ENCODE assay signal across 1 cellular context in the genomic region with DNA sequence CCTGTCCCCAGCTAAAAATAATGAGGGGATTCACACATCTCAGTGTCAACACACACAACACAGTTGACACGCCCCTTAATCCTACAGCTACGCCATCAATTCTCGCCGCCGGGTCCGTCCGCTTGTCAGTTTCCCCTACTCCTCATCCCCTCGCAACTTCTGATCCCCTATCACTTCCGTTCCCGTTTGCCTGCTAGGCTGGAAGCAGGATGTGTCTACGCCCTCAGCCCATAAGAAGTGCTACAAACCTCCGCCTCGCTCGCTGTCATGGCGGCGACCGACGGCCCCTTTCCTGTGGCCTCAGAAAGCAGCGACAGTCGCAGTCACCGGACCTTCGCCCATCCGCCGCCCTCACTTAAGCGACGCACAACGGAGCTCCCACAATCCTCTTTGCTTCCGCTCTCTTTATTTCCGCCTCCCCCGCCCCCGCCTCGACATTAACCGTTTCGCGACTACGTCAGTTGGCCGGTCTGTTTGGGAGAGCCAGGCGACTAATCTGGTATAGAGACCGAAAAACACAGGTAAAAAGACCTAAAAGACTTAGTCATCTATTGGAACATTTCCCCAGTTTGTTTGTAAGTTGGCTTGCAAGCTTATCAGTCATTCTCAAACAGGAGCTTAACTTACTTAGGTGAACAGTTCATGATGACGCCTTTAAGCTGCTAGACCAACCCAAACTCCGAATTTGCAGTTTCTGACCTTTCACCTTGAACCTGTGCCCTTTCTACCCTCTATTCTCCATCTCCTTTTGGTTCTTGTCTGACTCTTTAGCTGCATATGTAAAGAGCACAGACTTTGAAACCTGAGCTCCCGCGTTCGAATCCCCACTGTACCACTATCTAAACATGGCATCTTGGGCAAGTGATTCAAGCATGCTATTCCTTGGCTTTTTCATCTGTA.
TF ChIP-seq lines count a peak whose summit lies in the region.

A gene with protein sequence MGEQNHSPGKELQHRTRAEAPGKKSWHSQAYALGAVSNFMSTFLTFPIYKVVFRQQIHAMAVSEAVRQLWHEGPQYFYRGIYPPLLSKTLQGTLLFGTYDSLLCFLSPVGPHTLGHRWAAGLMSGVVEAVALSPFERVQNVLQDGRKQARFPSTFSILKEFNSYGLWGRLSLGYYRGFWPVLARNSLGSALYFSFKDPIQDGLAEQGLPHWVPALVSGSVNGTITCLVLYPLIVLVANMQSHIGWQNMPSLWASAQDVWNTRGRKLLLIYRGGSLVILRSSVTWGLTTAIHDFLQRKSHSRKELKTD (minus strand): TSS at position 380 of the 900 bp plus-strand sequence. CDS start 51,752 bp downstream, outside the sequence.

TF ChIP-seq in HepG2, 621 proteins besides CTCF, POLR2A, EP300 and RAD21 (continued from another document and continues in another):
- no peak for TF ChIP-seq MLX (CRISPR knock-in tag; IDR thresholded peaks at IDR 0.05)
- no peak for TF ChIP-seq PTBP1 (IDR thresholded peaks at IDR 0.05; ENCODE audit: low read depth, low read length, poor library complexity, severe bottlenecking)
- TF ChIP-seq ZNF281 (CRISPR knock-in tag; IDR thresholded peaks at IDR 0.05; ENCODE audit: borderline replicate concordance): no peak
- TF ChIP-seq IRX3 (CRISPR knock-in tag; IDR thresholded peaks at IDR 0.05; ENCODE audit: borderline replicate concordance, low read depth): no peak
- no peak for TF ChIP-seq ZNF776 (CRISPR knock-in tag; IDR thresholded peaks at IDR 0.05)
- TF ChIP-seq, protein P1, sequence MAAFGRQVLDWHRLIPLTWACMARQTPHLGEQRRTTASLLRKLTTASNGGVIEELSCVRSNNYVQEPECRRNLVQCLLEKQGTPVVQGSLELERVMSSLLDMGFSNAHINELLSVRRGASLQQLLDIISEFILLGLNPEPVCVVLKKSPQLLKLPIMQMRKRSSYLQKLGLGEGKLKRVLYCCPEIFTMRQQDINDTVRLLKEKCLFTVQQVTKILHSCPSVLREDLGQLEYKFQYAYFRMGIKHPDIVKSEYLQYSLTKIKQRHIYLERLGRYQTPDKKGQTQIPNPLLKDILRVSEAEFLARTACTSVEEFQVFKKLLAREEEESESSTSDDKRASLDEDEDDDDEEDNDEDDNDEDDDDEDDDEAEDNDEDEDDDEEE (CRISPR knock-in tag; IDR thresholded peaks at IDR 0.05): no peak
- no peak for TF ChIP-seq RFX1 (IDR thresholded peaks at IDR 0.05)
- TF ChIP-seq NAIF1 (CRISPR knock-in tag; IDR thresholded peaks at IDR 0.05; ENCODE audit: borderline replicate concordance): no peak
- TF ChIP-seq TGIF2 (CRISPR knock-in tag; IDR thresholded peaks at IDR 0.05): no peak
- no peak for TF ChIP-seq MYNN (CRISPR knock-in tag; IDR thresholded peaks at IDR 0.05; ENCODE audit: low read depth)
- no peak for TF ChIP-seq HOXA9 (CRISPR knock-in tag; IDR thresholded peaks at IDR 0.05; ENCODE audit: borderline replicate concordance)
- TF ChIP-seq SATB2 (CRISPR knock-in tag; IDR thresholded peaks at IDR 0.05): no peak
- no peak for TF ChIP-seq ZNF773 (CRISPR knock-in tag; IDR thresholded peaks at IDR 0.05; ENCODE audit: borderline replicate concordance)
- TF ChIP-seq, protein P2, sequence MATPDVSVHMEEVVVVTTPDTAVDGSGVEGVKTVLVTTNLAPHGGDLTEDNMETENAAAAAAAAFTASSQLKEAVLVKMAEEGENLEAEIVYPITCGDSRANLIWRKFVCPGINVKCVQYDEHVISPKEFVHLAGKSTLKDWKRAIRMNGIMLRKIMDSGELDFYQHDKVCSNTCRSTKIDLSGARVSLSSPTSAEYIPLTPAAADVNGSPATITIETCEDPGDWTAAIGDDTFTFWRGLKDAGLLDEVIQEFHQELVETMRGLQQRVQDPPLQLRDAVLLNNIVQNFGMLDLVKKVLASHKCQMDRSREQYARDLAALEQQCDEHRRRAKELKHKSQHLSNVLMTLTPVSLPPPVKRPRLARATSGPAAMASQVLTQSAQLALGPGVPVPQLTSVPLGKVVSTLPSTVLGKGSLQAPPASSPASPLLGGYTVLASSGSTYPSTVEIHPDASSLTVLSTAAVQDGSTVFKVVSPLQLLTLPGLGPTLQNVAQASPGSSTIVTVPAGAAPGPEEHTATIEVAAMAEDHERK (CRISPR knock-in tag; IDR thresholded peaks at IDR 0.05; ENCODE audit: low read depth): 0 out of 2 replicates have a peak, but pooled peaks have one; percentile 48
- TF ChIP-seq TOPORS (CRISPR knock-in tag; IDR thresholded peaks at IDR 0.05): no peak
- TF ChIP-seq PHF5A (CRISPR knock-in tag; IDR thresholded peaks at IDR 0.05; ENCODE audit: low read depth, unreplicated experiment): no peak
- TF ChIP-seq NFE2L1 (CRISPR knock-in tag; IDR thresholded peaks at IDR 0.05; ENCODE audit: borderline replicate concordance): no peak
- no peak for TF ChIP-seq TEAD3 (CRISPR knock-in tag; optimal IDR thresholded peaks at IDR 0.05; ENCODE audit: borderline replicate concordance)
- TF ChIP-seq, protein P3, sequence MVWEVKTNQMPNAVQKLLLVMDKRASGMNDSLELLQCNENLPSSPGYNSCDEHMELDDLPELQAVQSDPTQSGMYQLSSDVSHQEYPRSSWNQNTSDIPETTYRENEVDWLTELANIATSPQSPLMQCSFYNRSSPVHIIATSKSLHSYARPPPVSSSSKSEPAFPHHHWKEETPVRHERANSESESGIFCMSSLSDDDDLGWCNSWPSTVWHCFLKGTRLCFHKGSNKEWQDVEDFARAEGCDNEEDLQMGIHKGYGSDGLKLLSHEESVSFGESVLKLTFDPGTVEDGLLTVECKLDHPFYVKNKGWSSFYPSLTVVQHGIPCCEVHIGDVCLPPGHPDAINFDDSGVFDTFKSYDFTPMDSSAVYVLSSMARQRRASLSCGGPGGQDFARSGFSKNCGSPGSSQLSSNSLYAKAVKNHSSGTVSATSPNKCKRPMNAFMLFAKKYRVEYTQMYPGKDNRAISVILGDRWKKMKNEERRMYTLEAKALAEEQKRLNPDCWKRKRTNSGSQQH (CRISPR knock-in tag; IDR thresholded peaks at IDR 0.05; ENCODE audit: low read depth): peak; percentile 59; the same call in 1 of the 2 replicates
- no peak; the same call in 1 of the 2 replicates for TF ChIP-seq DRAP1 (CRISPR knock-in tag; IDR thresholded peaks at IDR 0.05)
- TF ChIP-seq ESRRA (CRISPR knock-in tag; IDR thresholded peaks at IDR 0.05; ENCODE audit: low read depth): peak; percentile 63
- TF ChIP-seq, protein P4, sequence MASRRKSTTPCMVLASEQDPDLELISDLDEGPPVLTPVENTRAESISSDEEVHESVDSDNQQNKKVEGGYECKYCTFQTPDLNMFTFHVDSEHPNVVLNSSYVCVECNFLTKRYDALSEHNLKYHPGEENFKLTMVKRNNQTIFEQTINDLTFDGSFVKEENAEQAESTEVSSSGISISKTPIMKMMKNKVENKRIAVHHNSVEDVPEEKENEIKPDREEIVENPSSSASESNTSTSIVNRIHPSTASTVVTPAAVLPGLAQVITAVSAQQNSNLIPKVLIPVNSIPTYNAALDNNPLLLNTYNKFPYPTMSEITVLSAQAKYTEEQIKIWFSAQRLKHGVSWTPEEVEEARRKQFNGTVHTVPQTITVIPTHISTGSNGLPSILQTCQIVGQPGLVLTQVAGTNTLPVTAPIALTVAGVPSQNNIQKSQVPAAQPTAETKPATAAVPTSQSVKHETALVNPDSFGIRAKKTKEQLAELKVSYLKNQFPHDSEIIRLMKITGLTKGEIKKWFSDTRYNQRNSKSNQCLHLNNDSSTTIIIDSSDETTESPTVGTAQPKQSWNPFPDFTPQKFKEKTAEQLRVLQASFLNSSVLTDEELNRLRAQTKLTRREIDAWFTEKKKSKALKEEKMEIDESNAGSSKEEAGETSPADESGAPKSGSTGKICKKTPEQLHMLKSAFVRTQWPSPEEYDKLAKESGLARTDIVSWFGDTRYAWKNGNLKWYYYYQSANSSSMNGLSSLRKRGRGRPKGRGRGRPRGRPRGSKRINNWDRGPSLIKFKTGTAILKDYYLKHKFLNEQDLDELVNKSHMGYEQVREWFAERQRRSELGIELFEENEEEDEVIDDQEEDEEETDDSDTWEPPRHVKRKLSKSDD (CRISPR knock-in tag; IDR thresholded peaks at IDR 0.05; ENCODE audit: low read depth): peak; percentile 71; the same call in 1 of the 2 replicates
- TF ChIP-seq, protein P5, sequence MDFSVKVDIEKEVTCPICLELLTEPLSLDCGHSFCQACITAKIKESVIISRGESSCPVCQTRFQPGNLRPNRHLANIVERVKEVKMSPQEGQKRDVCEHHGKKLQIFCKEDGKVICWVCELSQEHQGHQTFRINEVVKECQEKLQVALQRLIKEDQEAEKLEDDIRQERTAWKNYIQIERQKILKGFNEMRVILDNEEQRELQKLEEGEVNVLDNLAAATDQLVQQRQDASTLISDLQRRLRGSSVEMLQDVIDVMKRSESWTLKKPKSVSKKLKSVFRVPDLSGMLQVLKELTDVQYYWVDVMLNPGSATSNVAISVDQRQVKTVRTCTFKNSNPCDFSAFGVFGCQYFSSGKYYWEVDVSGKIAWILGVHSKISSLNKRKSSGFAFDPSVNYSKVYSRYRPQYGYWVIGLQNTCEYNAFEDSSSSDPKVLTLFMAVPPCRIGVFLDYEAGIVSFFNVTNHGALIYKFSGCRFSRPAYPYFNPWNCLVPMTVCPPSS (IDR thresholded peaks at IDR 0.05): no peak
- TF ChIP-seq ZNF644 (CRISPR knock-in tag; IDR thresholded peaks at IDR 0.05; ENCODE audit: low read depth): no peak
- peak; percentile 60; the same call in 1 of the 2 replicates for TF ChIP-seq SP4 (CRISPR knock-in tag; IDR thresholded peaks at IDR 0.05)
- TF ChIP-seq, protein P6, sequence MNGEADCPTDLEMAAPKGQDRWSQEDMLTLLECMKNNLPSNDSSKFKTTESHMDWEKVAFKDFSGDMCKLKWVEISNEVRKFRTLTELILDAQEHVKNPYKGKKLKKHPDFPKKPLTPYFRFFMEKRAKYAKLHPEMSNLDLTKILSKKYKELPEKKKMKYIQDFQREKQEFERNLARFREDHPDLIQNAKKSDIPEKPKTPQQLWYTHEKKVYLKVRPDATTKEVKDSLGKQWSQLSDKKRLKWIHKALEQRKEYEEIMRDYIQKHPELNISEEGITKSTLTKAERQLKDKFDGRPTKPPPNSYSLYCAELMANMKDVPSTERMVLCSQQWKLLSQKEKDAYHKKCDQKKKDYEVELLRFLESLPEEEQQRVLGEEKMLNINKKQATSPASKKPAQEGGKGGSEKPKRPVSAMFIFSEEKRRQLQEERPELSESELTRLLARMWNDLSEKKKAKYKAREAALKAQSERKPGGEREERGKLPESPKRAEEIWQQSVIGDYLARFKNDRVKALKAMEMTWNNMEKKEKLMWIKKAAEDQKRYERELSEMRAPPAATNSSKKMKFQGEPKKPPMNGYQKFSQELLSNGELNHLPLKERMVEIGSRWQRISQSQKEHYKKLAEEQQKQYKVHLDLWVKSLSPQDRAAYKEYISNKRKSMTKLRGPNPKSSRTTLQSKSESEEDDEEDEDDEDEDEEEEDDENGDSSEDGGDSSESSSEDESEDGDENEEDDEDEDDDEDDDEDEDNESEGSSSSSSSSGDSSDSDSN (CRISPR knock-in tag; IDR thresholded peaks at IDR 0.05): peak; percentile 49; the same call in 1 of the 2 replicates
- no peak for TF ChIP-seq ZNF737 (CRISPR knock-in tag; IDR thresholded peaks at IDR 0.05; ENCODE audit: borderline replicate concordance)
- TF ChIP-seq, protein P7, sequence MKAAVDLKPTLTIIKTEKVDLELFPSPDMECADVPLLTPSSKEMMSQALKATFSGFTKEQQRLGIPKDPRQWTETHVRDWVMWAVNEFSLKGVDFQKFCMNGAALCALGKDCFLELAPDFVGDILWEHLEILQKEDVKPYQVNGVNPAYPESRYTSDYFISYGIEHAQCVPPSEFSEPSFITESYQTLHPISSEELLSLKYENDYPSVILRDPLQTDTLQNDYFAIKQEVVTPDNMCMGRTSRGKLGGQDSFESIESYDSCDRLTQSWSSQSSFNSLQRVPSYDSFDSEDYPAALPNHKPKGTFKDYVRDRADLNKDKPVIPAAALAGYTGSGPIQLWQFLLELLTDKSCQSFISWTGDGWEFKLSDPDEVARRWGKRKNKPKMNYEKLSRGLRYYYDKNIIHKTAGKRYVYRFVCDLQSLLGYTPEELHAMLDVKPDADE (CRISPR knock-in tag; IDR thresholded peaks at IDR 0.05): no peak
- no peak for TF ChIP-seq MYPOP (CRISPR knock-in tag; IDR thresholded peaks at IDR 0.05)
- TF ChIP-seq SMARCE1 (IDR thresholded peaks at IDR 0.05; ENCODE audit: borderline replicate concordance): no peak
